In genomic region chr5:88868453-88869068, GRCh38 we compare ENCODE assay signal across 22 cellular contexts.
"Had no signal": no experiment of that assay in that cellular context is flagged by ENCODE, and none has a peak within 500 bp of the region (broad histone marks: within the 10 kb centered on the region; RNA-seq: fewer than 3 reads in every experiment).

No MANE protein-coding gene starts in this region.

- H3K36me3 Mint-ChIP-seq: activated naive CD8-positive, alpha-beta T cell treated with anti-CD3 and anti-CD28 coated beads for 36 hours; immature natural killer cell; WTC11 had no signal

- H3K27me3 Mint-ChIP-seq: central memory CD8-positive, alpha-beta T cell; effector memory CD8-positive, alpha-beta T cell; progenitor cell of endocrine pancreas had no signal

- H3K36me3 ChIP-seq: breast epithelium, colonic mucosa, esophagus squamous epithelium, left ventricle myocardium inferior, upper lobe of left lung had no signal

- H3K4me3 ChIP-seq: breast epithelium, colonic mucosa, esophagus squamous epithelium, left ventricle myocardium inferior, spleen, upper lobe of left lung had no signal

- ATAC-seq: effector memory CD8-positive, alpha-beta T cell; WTC11 had no signal

- DNase-seq: activated CD4-positive, alpha-beta T cell treated with anti-CD3 and anti-CD28 coated beads, Interleukin-2, amount 50 U/mL, for 4 hours; activated naive CD4-positive, alpha-beta T cell treated with Interleukin-2 at 50 U/mL for 16 hours; activated naive CD8-positive, alpha-beta T cell treated with anti-CD3 and anti-CD28 coated beads for 36 hours; activated T-cell treated with anti-CD3 and anti-CD28 coated beads, Interleukin-2, amount 50 U/mL, for 48 hours; amniotic stem cell; colonic mucosa; dorsolateral prefrontal cortex; effector memory CD8-positive, alpha-beta T cell; esophagus squamous epithelium; immature natural killer cell; kidney glomerular epithelial cell; left ventricle myocardium inferior; nephron progenitor cell; spleen; stimulated activated CD4-positive, alpha-beta T cell treated with anti-CD3 and anti-CD28 coated beads, Interleukin-4, amount 100 ng/mL, for 1 hour; stimulated activated naive CD4-positive, alpha-beta T cell treated with Interleukin-2 at 50 U/mL for 16 hours; T-helper 9 cell; upper lobe of left lung had no signal

- H3K9me3 ChIP-seq: breast epithelium, colonic mucosa, esophagus squamous epithelium, left ventricle myocardium inferior, spleen, upper lobe of left lung had no signal

- H3K4me1 ChIP-seq: breast epithelium, colonic mucosa had no signal

- H3K9me3 Mint-ChIP-seq: activated naive CD8-positive, alpha-beta T cell treated with anti-CD3 and anti-CD28 coated beads for 36 hours; central memory CD8-positive, alpha-beta T cell; immature natural killer cell; nephron progenitor cell had no signal

- H3K4me3 Mint-ChIP-seq: activated naive CD8-positive, alpha-beta T cell treated with anti-CD3 and anti-CD28 coated beads for 36 hours; central memory CD8-positive, alpha-beta T cell; effector memory CD8-positive, alpha-beta T cell; immature natural killer cell; nephron progenitor cell; WTC11 had no signal

- H3K27ac Mint-ChIP-seq: activated naive CD8-positive, alpha-beta T cell treated with anti-CD3 and anti-CD28 coated beads for 36 hours; effector memory CD8-positive, alpha-beta T cell; immature natural killer cell; nephron progenitor cell; progenitor cell of endocrine pancreas; WTC11 had no signal

- H3K27me3 ChIP-seq: breast epithelium, colonic mucosa, dorsolateral prefrontal cortex, esophagus squamous epithelium, spleen, upper lobe of left lung had no signal

- H3K27ac ChIP-seq: breast epithelium, colonic mucosa, esophagus squamous epithelium, left ventricle myocardium inferior, spleen, upper lobe of left lung had no signal

- H3K4me1 Mint-ChIP-seq: activated naive CD8-positive, alpha-beta T cell treated with anti-CD3 and anti-CD28 coated beads for 36 hours; central memory CD8-positive, alpha-beta T cell; nephron progenitor cell; WTC11 had no signal
